Comparison of ENCODE assay signal across 8 cellular contexts in the genomic region with DNA sequence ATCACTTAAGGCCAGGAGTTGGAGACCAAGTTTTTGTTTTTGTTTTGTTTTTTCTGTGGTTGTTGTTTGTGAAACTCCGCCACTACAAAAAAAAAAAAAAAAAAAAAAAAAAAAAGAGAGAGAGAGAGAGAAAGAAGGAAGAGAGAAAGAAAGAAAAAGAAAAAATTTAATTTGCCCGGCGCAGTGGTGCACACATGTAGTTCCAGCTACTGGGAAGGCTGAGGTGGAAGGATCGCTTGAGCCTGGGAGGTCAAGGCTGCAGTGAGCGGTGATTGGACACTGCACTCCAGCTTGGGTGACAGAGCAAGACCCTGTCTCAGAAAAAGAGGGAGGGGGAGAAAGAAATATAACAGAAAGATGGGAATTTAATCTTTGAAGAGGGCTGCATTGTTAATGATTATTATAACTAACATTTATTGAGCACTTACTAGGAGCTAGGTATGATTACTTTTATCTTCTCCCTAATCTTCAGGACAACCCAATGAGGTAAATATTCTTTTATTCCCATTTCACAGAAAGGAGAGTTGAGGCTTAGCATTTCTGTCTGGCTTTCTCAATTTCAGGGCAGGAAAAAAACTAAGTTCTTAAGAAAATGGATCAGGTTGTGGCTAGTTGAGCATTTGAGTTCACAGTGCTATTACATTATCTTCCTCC. TPM values are rescaled to one million over a fixed set of nuclear protein-coding genes. Genes with fewer than 3 reads are reported as not detected.
DNase-seq lines count a peak whose midpoint lies in the region; ATAC-seq and TF ChIP-seq lines count a peak whose summit lies in the region.

No MANE protein-coding gene starts in this region.

- DNase-seq in activated T-cell treated with anti-CD3 and anti-CD28 coated beads, Interleukin-2, amount 50 U/mL, for 4 hours: no peak
- DNase-seq in activated T-cell treated with anti-CD3 and anti-CD28 coated beads, Interleukin-2, amount 50 U/mL, for 1 hour: no peak
- DNase-seq in activated T-helper 2 cell treated with anti-CD3 and anti-CD28 coated beads, Interferon-gamma antibody, Interleukin-2, Interleukin-4, amounts not matched to agents 10 μg/mL and 5 μg/mL and 100 μg/mL, durations not matched to agents 14 hours and 24 hours and 36 hours (ENCODE audit: low spot score): no peak
- DNase-seq in left lung (no peak), thoracic aorta (ENCODE audit: low spot score) (no peak), inferior parietal cortex (ENCODE audit: extremely low spot score) (no peak), AG08396 (ENCODE audit: low spot score) (no peak), G401 (ENCODE audit: low spot score) (no peak)

- no peaks in the 10 kb centered on the region for H3K9me3 Mint-ChIP-seq in activated T-cell treated with anti-CD3 and anti-CD28 coated beads, Interleukin-2, amount 50 U/mL, for 4 hours
- H3K9me3 Mint-ChIP-seq in activated T-helper 2 cell treated with anti-CD3 and anti-CD28 coated beads, Interferon-gamma antibody, Interleukin-2, Interleukin-4, amounts not matched to agents 10 μg/mL and 5 μg/mL and 100 μg/mL, durations not matched to agents 14 hours and 24 hours and 36 hours: no peaks in the 10 kb centered on the region

- H3K36me3 Mint-ChIP-seq in activated T-cell treated with anti-CD3 and anti-CD28 coated beads, Interleukin-2, amount 50 U/mL, for 4 hours (ENCODE audit: insufficient read depth): peaks cover 14% of the 10 kb centered on the region
- H3K36me3 Mint-ChIP-seq in activated T-helper 2 cell treated with anti-CD3 and anti-CD28 coated beads, Interferon-gamma antibody, Interleukin-2, Interleukin-4, amounts not matched to agents 10 μg/mL and 5 μg/mL and 100 μg/mL, durations not matched to agents 14 hours and 24 hours and 36 hours (ENCODE audit: low read depth): peaks cover 34% of the 10 kb centered on the region

- in situ Hi-C loops in G401 (cut with HindIII; ENCODE audit: low sequenced_read_pairs): no loop called here

- intact Hi-C loops in activated T-helper 2 cell treated with anti-CD3 and anti-CD28 coated beads, Interferon-gamma antibody, Interleukin-2, Interleukin-4, amounts not matched to agents 10 μg/mL and 5 μg/mL and 100 μg/mL, durations not matched to agents 14 hours and 24 hours and 36 hours (cut with micrococcal nuclease): no loop called here
- intact Hi-C loops in left lung (cut with DNase I): no loop called here

- H3K27me3 Mint-ChIP-seq in activated T-cell treated with anti-CD3 and anti-CD28 coated beads, Interleukin-2, amount 50 U/mL, for 4 hours (ENCODE audit: low read depth): no peaks in the 10 kb centered on the region
- no peaks in the 10 kb centered on the region for H3K27me3 Mint-ChIP-seq in activated T-helper 2 cell treated with anti-CD3 and anti-CD28 coated beads, Interferon-gamma antibody, Interleukin-2, Interleukin-4, amounts not matched to agents 10 μg/mL and 5 μg/mL and 100 μg/mL, durations not matched to agents 14 hours and 24 hours and 36 hours (ENCODE audit: low read depth)

- peak overlapping the region in 1 of 2 donors; percentile 92 for H3K27ac ChIP-seq in left lung
- H3K27ac ChIP-seq in thoracic aorta: peak overlapping the region in 1 of 2 donors; percentile 92

- no peak for ATAC-seq in activated T-cell treated with anti-CD3 and anti-CD28 coated beads, Interleukin-2, amount 50 U/mL, for 4 hours
- ATAC-seq in left lung: no peak
- no peak for ATAC-seq in thoracic aorta (ENCODE audit: insufficient number of reproducible peaks, low FRiP score, low read depth)

- H3K4me1 ChIP-seq in left lung (peaks cover 2 to 15% of the 10 kb centered on the region in 2 donors), thoracic aorta (ENCODE audit: control insufficient read depth in 1 of 2, low read depth in 2 of 2) (peaks cover 4 to 6% of the 10 kb centered on the region in 2 donors)

- H3K4me3 ChIP-seq in left lung (peak overlapping the region; percentile 66 to 67), thoracic aorta (peak overlapping the region; percentile 94)

- no peaks in the 10 kb centered on the region for H3K27me3 ChIP-seq in left lung
- H3K27me3 ChIP-seq in thoracic aorta (replicated peaks; ENCODE audit: insufficient read depth): no peaks in the 10 kb centered on the region

- H3K4me3 Mint-ChIP-seq in activated T-cell treated with anti-CD3 and anti-CD28 coated beads, Interleukin-2, amount 50 U/mL, for 4 hours: peak overlapping the region; percentile 95
- H3K4me3 Mint-ChIP-seq in activated T-helper 2 cell treated with anti-CD3 and anti-CD28 coated beads, Interferon-gamma antibody, Interleukin-2, Interleukin-4, amounts not matched to agents 10 μg/mL and 5 μg/mL and 100 μg/mL, durations not matched to agents 14 hours and 24 hours and 36 hours (ENCODE audit: low read depth): peak overlapping the region; percentile 90

- H3K36me3 ChIP-seq in left lung (peaks cover 0 to 38% of the 10 kb centered on the region in 2 donors), thoracic aorta (peaks cover 3% of the 10 kb centered on the region)

- peaks cover 35% of the 10 kb centered on the region for H3K4me1 Mint-ChIP-seq in activated T-cell treated with anti-CD3 and anti-CD28 coated beads, Interleukin-2, amount 50 U/mL, for 4 hours (ENCODE audit: low read depth)
- peaks cover 26% of the 10 kb centered on the region for H3K4me1 Mint-ChIP-seq in activated T-helper 2 cell treated with anti-CD3 and anti-CD28 coated beads, Interferon-gamma antibody, Interleukin-2, Interleukin-4, amounts not matched to agents 10 μg/mL and 5 μg/mL and 100 μg/mL, durations not matched to agents 14 hours and 24 hours and 36 hours (ENCODE audit: low read depth)

- H3K9me3 ChIP-seq in left lung (no peaks in the 10 kb centered on the region), thoracic aorta (no peaks in the 10 kb centered on the region)

- no peak overlapping the region for H3K27ac Mint-ChIP-seq in activated T-helper 2 cell treated with anti-CD3 and anti-CD28 coated beads, Interferon-gamma antibody, Interleukin-2, Interleukin-4, amounts not matched to agents 10 μg/mL and 5 μg/mL and 100 μg/mL, durations not matched to agents 14 hours and 24 hours and 36 hours

- TF ChIP-seq CTCF in left lung (IDR thresholded peaks at IDR 0.05) (no peak), thoracic aorta (IDR thresholded peaks at IDR 0.05) (no peak)

RNA-seq across cellular contexts. Expression of gene THG1L, which starts 1.0 kb away (rescaled TPM):
- 10 to 100 TPM; 28.3 to 34.3 (median 31.5) TPM for total RNA-seq in activated T-cell treated with anti-CD3 and anti-CD28 coated beads, Interleukin-2, amount 50 U/mL, for 4 hours
- total RNA-seq in activated T-helper 2 cell treated with anti-CD3 and anti-CD28 coated beads, Interferon-gamma antibody, Interleukin-2, Interleukin-4, amounts not matched to agents 10 μg/mL and 5 μg/mL and 100 μg/mL, durations not matched to agents 14 hours and 24 hours and 36 hours: 28.8 and 29.3 TPM in 2 replicates
- total RNA-seq in left lung (1 to 10 TPM; 8.8 to 9.4 TPM), thoracic aorta (1 to 10 TPM; 7.5 to 9.5 TPM)
- total RNA-seq in G401 (2014; rRNA removed; shearing (Covaris generic)): 30.6 and 39.3 TPM in 2 replicates

RNA-seq across cellular contexts. Expression of gene LSM11, which starts 11.3 kb away (rescaled TPM):
- total RNA-seq in activated T-cell treated with anti-CD3 and anti-CD28 coated beads, Interleukin-2, amount 50 U/mL, for 4 hours: 1 to 10 TPM; 4.9 to 5.9 (median 5.5) TPM
- total RNA-seq in activated T-helper 2 cell treated with anti-CD3 and anti-CD28 coated beads, Interferon-gamma antibody, Interleukin-2, Interleukin-4, amounts not matched to agents 10 μg/mL and 5 μg/mL and 100 μg/mL, durations not matched to agents 14 hours and 24 hours and 36 hours: 8.7 and 8.9 TPM in 2 replicates
- total RNA-seq in left lung (1 to 10 TPM; 3.0 to 3.2 TPM), thoracic aorta (1 to 10 TPM; 5.3 to 6.8 TPM)
- total RNA-seq in G401 (2014; rRNA removed; shearing (Covaris generic)): 2.3 and 3.0 TPM in 2 replicates
